In genomic region chr13:104296301-104296700, GRCh38 we compare ENCODE assay signal across 17 cellular contexts.
DNase-seq lines count a peak whose midpoint lies in the region; ATAC-seq and TF ChIP-seq lines count a peak whose summit lies in the region.
"Had no signal": no experiment of that assay in that cellular context is flagged by ENCODE, and none has a peak within 500 bp of the region (broad histone marks: within the 10 kb centered on the region; RNA-seq: fewer than 3 reads in every experiment).

No MANE protein-coding gene starts in this region.

- H3K4me1 ChIP-seq in PC-3 (ENCODE audit: insufficient read depth, low read length) (peaks cover 4% of the 10 kb centered on the region; the same call in 1 of the 2 replicates), OCI-LY7 (ENCODE audit: insufficient read depth, low read length, poor library complexity, severe bottlenecking) (no peaks in the 10 kb centered on the region)
- H3K4me1 ChIP-seq: Caco-2 had no signal

- POLR2A ChIA-PET in PC-3 (lab: Charles Lee; ENCODE audit: unreplicated experiment): no interaction called here
- POLR2A ChIA-PET in OCI-LY7 (lab: Charles Lee): no interaction called here

- TF ChIP-seq CTCF in PC-3 (conservative IDR thresholded peaks at IDR 0.05; ENCODE audit: low read depth, low read length): no peak
- no peak for TF ChIP-seq CTCF in fibroblast of villous mesenchyme (IDR thresholded peaks at IDR 0.05; ENCODE audit: insufficient read depth, low read depth, low read length)
- no peak for TF ChIP-seq CTCF in type B pancreatic cell (conservative IDR thresholded peaks at IDR 0.05)
- TF ChIP-seq CTCF in OCI-LY7 (conservative IDR thresholded peaks at IDR 0.05; ENCODE audit: low read length): no peak

- no peaks in the 10 kb centered on the region for H3K9me3 ChIP-seq in PC-3 (ENCODE audit: low read length)
- H3K9me3 ChIP-seq in OCI-LY7 (ENCODE audit: low read length): no peaks in the 10 kb centered on the region
- H3K9me3 ChIP-seq: Caco-2 had no signal

- H3K4me1 Mint-ChIP-seq in type B pancreatic cell (ENCODE audit: unreplicated experiment): peaks cover 21% of the 10 kb centered on the region
- H3K4me1 Mint-ChIP-seq: CD14-positive monocyte had no signal

- no peaks in the 10 kb centered on the region for H3K79me2 ChIP-seq in PC-3 (ENCODE audit: low read length)
- no peaks in the 10 kb centered on the region for H3K79me2 ChIP-seq in OCI-LY7 (ENCODE audit: insufficient read depth, low read depth, low read length)

- H2AFZ ChIP-seq in PC-3 (ENCODE audit: low read length) (no peak overlapping the region), OCI-LY7 (ENCODE audit: low read length) (no peak overlapping the region)

- H3K4me2 ChIP-seq in PC-3 (ENCODE audit: low read length) (no peak overlapping the region), OCI-LY7 (ENCODE audit: low read length) (no peak overlapping the region)

- H4K20me1 ChIP-seq in PC-3 (ENCODE audit: low read length) (no peaks in the 10 kb centered on the region), OCI-LY7 (ENCODE audit: insufficient read depth, low read length) (no peaks in the 10 kb centered on the region)

- intact Hi-C loops in Right ventricle myocardium superior (cut with DNase I) (no loop called here), Right ventricle myocardium inferior (cut with DNase I) (no loop called here), PC-3 (cut with micrococcal nuclease) (no loop called here), OCI-LY7 (cut with micrococcal nuclease; ENCODE audit: unreplicated experiment) (no loop called here)

- ATAC-seq in Right ventricle myocardium superior (ENCODE audit: poor library complexity): peak; percentile 46
- ATAC-seq in Right ventricle myocardium inferior: no peak
- peak; percentile 56; the same call in 1 of the 2 replicates for ATAC-seq in PC-3
- ATAC-seq: CD8-positive, alpha-beta T cell; HepG2 had no signal

- BruUV-seq in PC-3 (replicated peaks; lab: Mats Ljungman, UMichigan) (no TSS peak), OCI-LY7 (replicated peaks; lab: Mats Ljungman, UMichigan) (no TSS peak)

- H3K9ac ChIP-seq in PC-3 (ENCODE audit: low read length): no peak overlapping the region

- no peaks in the 10 kb centered on the region for H3K27me3 ChIP-seq in PC-3 (ENCODE audit: low read length)

- H3K36me3 Mint-ChIP-seq in type B pancreatic cell: no peaks in the 10 kb centered on the region
- H3K36me3 Mint-ChIP-seq: CD14-positive monocyte; CD8-positive, alpha-beta T cell had no signal

- peak overlapping the region; percentile 9 for H3K4me3 Mint-ChIP-seq in type B pancreatic cell
- H3K4me3 Mint-ChIP-seq: CD14-positive monocyte; CD8-positive, alpha-beta T cell; HFFc6 had no signal

- H3F3A ChIP-seq in PC-3 (ENCODE audit: low read length, unreplicated experiment): no peaks in the 10 kb centered on the region

- no peaks in the 10 kb centered on the region for H3K9me2 ChIP-seq in PC-3 (replicated peaks; ENCODE audit: low read length)
- H3K9me2 ChIP-seq in OCI-LY7 (ENCODE audit: insufficient read depth, low read length): no peaks in the 10 kb centered on the region

- H3K27ac Mint-ChIP-seq in type B pancreatic cell: no peak overlapping the region
- H3K27ac Mint-ChIP-seq: CD14-positive monocyte; CD8-positive, alpha-beta T cell; HFFc6 had no signal

- CTCF ChIA-PET in PC-3 (lab: Charles Lee): no interaction called here
- CTCF ChIA-PET in OCI-LY7 (lab: Charles Lee; ENCODE audit: unreplicated experiment): no interaction called here

- H3K27ac ChIP-seq in PC-3 (ENCODE audit: low read length): no peak overlapping the region
- H3K27ac ChIP-seq in OCI-LY7 (ENCODE audit: low read depth, low read length, poor library complexity, severe bottlenecking): no peak overlapping the region

- no peak overlapping the region for H3K4me3 ChIP-seq in PC-3 (ENCODE audit: low read length)
- H3K4me3 ChIP-seq in fibroblast of villous mesenchyme (ENCODE audit: low read depth, low read length): no peak overlapping the region
- no peak overlapping the region for H3K4me3 ChIP-seq in OCI-LY7 (ENCODE audit: low read depth, low read length, poor library complexity, severe bottlenecking)

- H3K9me3 Mint-ChIP-seq in type B pancreatic cell: no peaks in the 10 kb centered on the region

- no peaks in the 10 kb centered on the region for H3K27me3 Mint-ChIP-seq in type B pancreatic cell

- DNase-seq in Right ventricle myocardium superior (no peak), Right ventricle myocardium inferior (ENCODE audit: missing footprints) (no peak), PC-3 (no peak), fibroblast of villous mesenchyme (ENCODE audit: low read depth) (peak; percentile 22), type B pancreatic cell (ENCODE audit: extremely low spot score, unreplicated experiment) (no peak), NCI-H524 treated with DMSO at 0.1 percent for 48 hours (lab: John Stamatoyannopoulos, UW) (no peak), mesenteric fat pad (ENCODE audit: low spot score) (no peak), OCI-LY7 (ENCODE audit: low spot score) (no peak)
- DNase-seq: ACHN; Caco-2; CD8-positive, alpha-beta T cell; DND-41; GDM1; HCEC 1CT; HFFc6 had no signal

- H3K36me3 ChIP-seq in PC-3 (ENCODE audit: low read depth, low read length): no peaks in the 10 kb centered on the region
- H3K36me3 ChIP-seq in OCI-LY7 (ENCODE audit: insufficient read depth, low read length): no peaks in the 10 kb centered on the region
